In genomic region chr16:85687651-85688471, GRCh38 we compare ENCODE assay signal across 8 cellular contexts. TPM values are rescaled to one million over a fixed set of nuclear protein-coding genes. Genes with fewer than 3 reads are reported as not detected.
DNase-seq lines count a peak whose midpoint lies in the region; ATAC-seq and TF ChIP-seq lines count a peak whose summit lies in the region.

No MANE protein-coding gene starts in this region.

- H3K4me3 ChIP-seq in PC-9 (peak overlapping the region; percentile 82), retinal pigment epithelial cell (ENCODE audit: low read length) (peak overlapping the region; percentile 67)

- H3K36me3 ChIP-seq in ES-I3 (ENCODE audit: insufficient read depth, low read length), result no peaks in the 10 kb centered on the region
- no peaks in the 10 kb centered on the region for H3K36me3 ChIP-seq in PC-9 (ENCODE audit: low read depth)

- no peak for DNase-seq in PC-9
- peak; percentile 44 to 45 for DNase-seq in erythroblast (lab: John Stamatoyannopoulos, UW)
- no peak for DNase-seq in retinal pigment epithelial cell (ENCODE audit: low read depth)
- no peak for DNase-seq in cortex of kidney (lab: John Stamatoyannopoulos, UW)
- no peak for DNase-seq in OCI-M1 (lab: John Stamatoyannopoulos, UW)
- no peak for DNase-seq in GF-D8 (lab: John Stamatoyannopoulos, UW)

- no TSS peak for BruUV-seq in PC-9 (replicated peaks; lab: Mats Ljungman, UMichigan)

- CTCF ChIA-PET in PC-9 (lab: Charles Lee), result no interaction called here

- intact Hi-C loops in PC-9 (cut with micrococcal nuclease; ENCODE audit: unreplicated experiment), result no loop called here

- no peaks in the 10 kb centered on the region for H4K20me1 ChIP-seq in PC-9 (ENCODE audit: insufficient read depth)

- H3K9me3 ChIP-seq in ES-I3 (ENCODE audit: control insufficient read depth, insufficient read depth, low read length) (no peaks in the 10 kb centered on the region), PC-9 (ENCODE audit: insufficient read depth, low read depth) (no peaks in the 10 kb centered on the region)

- no peak for TF ChIP-seq CTCF in PC-9 (conservative IDR thresholded peaks at IDR 0.05)
- no peak for TF ChIP-seq CTCF in retinal pigment epithelial cell (conservative IDR thresholded peaks at IDR 0.05; ENCODE audit: low read depth, low read length)

- H3K27me3 ChIP-seq in PC-9 (ENCODE audit: insufficient read depth, low read depth), result no peaks in the 10 kb centered on the region

- peaks cover 14% of the 10 kb centered on the region for H3K79me2 ChIP-seq in PC-9 (ENCODE audit: low read depth)

- H2AFZ ChIP-seq in PC-9, result peak overlapping the region; percentile 91; the same call in 1 of the 2 replicates

- peak overlapping the region; percentile 93 for H3K4me2 ChIP-seq in PC-9

- no peak for TF ChIP-seq POLR2A in erythroblast (IDR thresholded peaks at IDR 0.05; ENCODE audit: low read length)

- no peak for ATAC-seq in HG03439 (IDR thresholded peaks at IDR 0.05; ENCODE audit: unreplicated experiment)

- POLR2A ChIA-PET in PC-9 (lab: Charles Lee; ENCODE audit: unreplicated experiment), result no interaction called here

- H3K9ac ChIP-seq in ES-I3 (ENCODE audit: low read depth, low read length), result peak overlapping the region; percentile 92; the same call in 1 of the 2 replicates

- H3F3A ChIP-seq in PC-9 (ENCODE audit: insufficient read depth, low read depth), result peaks cover 3% of the 10 kb centered on the region

- H3K9me2 ChIP-seq in PC-9 (ENCODE audit: insufficient read depth), result no peaks in the 10 kb centered on the region

- H3K4me1 ChIP-seq in ES-I3 (ENCODE audit: insufficient read depth, low read length) (peaks cover 4% of the 10 kb centered on the region; the same call in 1 of the 2 replicates), PC-9 (replicated peaks; ENCODE audit: insufficient read depth) (0 out of 2 replicates have a peak, but pooled peaks cover 5% of the 10 kb centered on the region)

- no peak overlapping the region for H3K27ac ChIP-seq in PC-9

RNA-seq across cellular contexts. Expression of gene GINS2, which starts 0.9 kb away (rescaled TPM):
- 18.4 and 20.2 TPM in 2 replicates for total RNA-seq in PC-9 (2021)

Comparison
In these comparisons a context has a peak if more than half of its experiments do, and no peak if none do; other contexts are left out.
1. DNase-seq: peak in erythroblast (2 of 2); none in PC-9 (0 of 2), retinal pigment epithelial cell (single experiment), cortex of kidney (single experiment), OCI-M1 (single experiment) and GF-D8 (single experiment).